Comparison of ENCODE assay signal across 10 cellular contexts in the genomic region with DNA sequence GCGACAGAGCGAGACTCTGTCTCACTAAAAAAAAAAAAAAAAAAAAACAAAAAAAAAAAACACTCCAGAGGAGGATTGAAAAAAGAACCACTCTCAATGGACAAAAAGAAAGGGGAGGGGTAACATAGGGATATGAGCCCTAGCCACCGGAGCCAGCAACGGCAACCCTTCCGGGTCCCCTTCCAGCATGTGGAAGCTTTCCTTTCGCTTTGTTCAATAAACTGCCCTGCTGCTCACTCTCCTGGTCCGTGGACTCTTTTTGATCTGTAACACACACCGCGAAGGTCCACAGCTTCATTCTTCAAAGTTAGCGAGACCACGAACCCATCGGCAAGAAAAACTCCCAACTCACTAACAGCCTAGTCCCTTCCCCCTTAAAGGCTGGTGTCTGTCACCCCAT. TPM values are rescaled to one million over a fixed set of nuclear protein-coding genes. Genes with fewer than 3 reads are reported as not detected.
DNase-seq lines count a peak whose midpoint lies in the region; ATAC-seq lines count a peak whose summit lies in the region.
"Had no signal": no experiment of that assay in that cellular context is flagged by ENCODE, and none has a peak within 500 bp of the region (broad histone marks: within the 10 kb centered on the region; RNA-seq: fewer than 3 reads in every experiment).

No MANE protein-coding gene starts in this region.

- CTCF ChIA-PET in T-cell (lab: Charles Lee), result interaction anchor here in 1 of 2 donors (0.6 to 3.2 kb wide), 3 partner anchors 16 to 89 kb away, joined by 3 to 24 read pairs (median 4); a partner anchor contains a TSS

- H3K9ac ChIP-seq in iPS-15b (ENCODE audit: low read depth, low read length), result no peak overlapping the region
- no peak overlapping the region for H3K9ac ChIP-seq in stomach smooth muscle (ENCODE audit: low read length in 2 of 2)

- POLR2A ChIA-PET in T-cell (lab: Charles Lee), result interaction anchor here in 1 of 2 donors (1.0 kb wide), 1 partner anchor 66 kb away, joined by 3 read pairs; a partner anchor contains a TSS

- H3K4me1 ChIP-seq in iPS-15b (ENCODE audit: control insufficient read depth, insufficient read depth, low read length), result peaks cover 5% of the 10 kb centered on the region
- peaks cover 29% of the 10 kb centered on the region for H3K4me1 ChIP-seq in stomach smooth muscle (ENCODE audit: control insufficient read depth, insufficient read depth, low read length)

- peaks cover 11% of the 10 kb centered on the region for H3K36me3 Mint-ChIP-seq in activated T-cell treated with anti-CD3 and anti-CD28 coated beads, Interleukin-2, amount 50 U/mL, for 4 hours (ENCODE audit: insufficient read depth)
- peaks cover 3% of the 10 kb centered on the region for H3K36me3 Mint-ChIP-seq in T-cell

- peak overlapping the region; percentile 93 to 95 for H3K27ac Mint-ChIP-seq in T-cell

- no peaks in the 10 kb centered on the region for H3K9me3 Mint-ChIP-seq in activated T-cell treated with anti-CD3 and anti-CD28 coated beads, Interleukin-2, amount 50 U/mL, for 4 hours
- H3K9me3 Mint-ChIP-seq in T-cell, result no peaks in the 10 kb centered on the region

- H3K27me3 ChIP-seq in iPS-15b (ENCODE audit: control insufficient read depth, insufficient read depth, low read length) (no peaks in the 10 kb centered on the region), stomach smooth muscle (ENCODE audit: control insufficient read depth in 1 of 2, insufficient read depth in 2 of 2, low read length in 2 of 2) (no peaks in the 10 kb centered on the region)

- peaks cover 5% of the 10 kb centered on the region for H3K36me3 ChIP-seq in iPS-15b (ENCODE audit: control insufficient read depth, insufficient read depth, low read length)
- peaks cover 0 to 3% of the 10 kb centered on the region in 2 donors for H3K36me3 ChIP-seq in stomach smooth muscle (ENCODE audit: control insufficient read depth in 2 of 2, insufficient read depth in 2 of 2, low read length in 2 of 2)

- ATAC-seq in activated T-cell treated with anti-CD3 and anti-CD28 coated beads, Interleukin-2, amount 50 U/mL, for 4 hours, result no peak
- ATAC-seq in T-cell (replicated peaks in 1 of 4), result no peak
- no peak for ATAC-seq in GM18520 (IDR thresholded peaks at IDR 0.05; ENCODE audit: unreplicated experiment)

- H3K4me3 ChIP-seq in iPS-15b (ENCODE audit: low read depth, low read length) (peak overlapping the region; percentile 98), stomach smooth muscle (ENCODE audit: low read length in 2 of 2) (peak overlapping the region in 1 of 2 donors; percentile 85)
- H3K4me3 ChIP-seq: lung had no signal

- peak overlapping the region; percentile 49 for H3K27ac ChIP-seq in stomach smooth muscle (ENCODE audit: low read length)

- DNase-seq in activated T-cell treated with anti-CD3 and anti-CD28 coated beads, Interleukin-2, amount 50 U/mL, for 4 hours, result no peak
- DNase-seq in activated T-cell treated with anti-CD3 and anti-CD28 coated beads, Interleukin-2, amount 50 U/mL, for 1 hour, result no peak
- DNase-seq in T-cell (no peak), NCI-H345 (lab: John Stamatoyannopoulos, UW) (no peak), NCI-H524 (lab: John Stamatoyannopoulos, UW) (no peak)
- DNase-seq: KBM-7 had no signal

- peaks cover 30% of the 10 kb centered on the region for H3K4me1 Mint-ChIP-seq in activated T-cell treated with anti-CD3 and anti-CD28 coated beads, Interleukin-2, amount 50 U/mL, for 4 hours (ENCODE audit: low read depth)
- H3K4me1 Mint-ChIP-seq in T-cell, result peaks cover 33 to 43% (median 35%) of the 10 kb centered on the region in 3 donors

- H3K27me3 Mint-ChIP-seq in activated T-cell treated with anti-CD3 and anti-CD28 coated beads, Interleukin-2, amount 50 U/mL, for 4 hours (ENCODE audit: low read depth), result no peaks in the 10 kb centered on the region
- H3K27me3 Mint-ChIP-seq in T-cell, result no peaks in the 10 kb centered on the region

- H3K4me3 Mint-ChIP-seq in activated T-cell treated with anti-CD3 and anti-CD28 coated beads, Interleukin-2, amount 50 U/mL, for 4 hours, result peak overlapping the region; percentile 85
- peak overlapping the region; percentile 28 to 80 (median 46) for H3K4me3 Mint-ChIP-seq in T-cell

- no peaks in the 10 kb centered on the region for H3K9me3 ChIP-seq in iPS-15b (ENCODE audit: control insufficient read depth, insufficient read depth, low read length)
- no peaks in the 10 kb centered on the region for H3K9me3 ChIP-seq in stomach smooth muscle (ENCODE audit: control insufficient read depth in 2 of 2, low read length in 2 of 2)

RNA-seq across cellular contexts. Expression of a gene that starts 1.0 kb away (rescaled TPM):
- total RNA-seq in activated T-cell treated with anti-CD3 and anti-CD28 coated beads, Interleukin-2, amount 50 U/mL, for 4 hours, result 100 to 1,000 TPM in 2 of 3 donors, 10 to 100 TPM in 1; 99.7 to 139 (median 119) TPM
- 100 to 1,000 TPM in 4 of 5 donors, 10 to 100 TPM in 1; 91.8 to 166 (median 150) TPM for total RNA-seq in T-cell

RNA-seq across cellular contexts. Expression of a gene that starts 15.9 kb away (rescaled TPM):
- 1,000 to 10,000 TPM; 1,928 to 2,027 (median 1,945) TPM for total RNA-seq in activated T-cell treated with anti-CD3 and anti-CD28 coated beads, Interleukin-2, amount 50 U/mL, for 4 hours
- total RNA-seq in T-cell, result 1,000 to 10,000 TPM; 1,917 to 2,053 (median 1,972) TPM

RNA-seq across cellular contexts. Expression of a gene that starts 19.0 kb away (rescaled TPM):
- total RNA-seq in activated T-cell treated with anti-CD3 and anti-CD28 coated beads, Interleukin-2, amount 50 U/mL, for 4 hours, result under 1 TPM in 2 of 3 donors, not detected in 1; 0.32 to 0.76 TPM
- under 1 TPM in 2 of 5 donors, not detected in 3; 0.56 to 0.73 TPM for total RNA-seq in T-cell

RNA-seq across cellular contexts. Expression of a gene that starts 25.1 kb away (rescaled TPM):
- total RNA-seq in activated T-cell treated with anti-CD3 and anti-CD28 coated beads, Interleukin-2, amount 50 U/mL, for 4 hours, result not detected
- total RNA-seq in T-cell, result under 1 TPM in 2 of 5 donors, not detected in 3; 0.38 to 0.40 TPM

RNA-seq across cellular contexts. Expression of a gene that starts 29.9 kb away (rescaled TPM):
- 100 to 1,000 TPM; 112 to 129 (median 126) TPM for total RNA-seq in activated T-cell treated with anti-CD3 and anti-CD28 coated beads, Interleukin-2, amount 50 U/mL, for 4 hours
- total RNA-seq in T-cell, result 100 to 1,000 TPM in 1 of 5 donors, 10 to 100 TPM in 4; 73.1 to 112 (median 95.8) TPM
